14 cellular contexts compared by ENCODE assay signal in the genomic region with DNA sequence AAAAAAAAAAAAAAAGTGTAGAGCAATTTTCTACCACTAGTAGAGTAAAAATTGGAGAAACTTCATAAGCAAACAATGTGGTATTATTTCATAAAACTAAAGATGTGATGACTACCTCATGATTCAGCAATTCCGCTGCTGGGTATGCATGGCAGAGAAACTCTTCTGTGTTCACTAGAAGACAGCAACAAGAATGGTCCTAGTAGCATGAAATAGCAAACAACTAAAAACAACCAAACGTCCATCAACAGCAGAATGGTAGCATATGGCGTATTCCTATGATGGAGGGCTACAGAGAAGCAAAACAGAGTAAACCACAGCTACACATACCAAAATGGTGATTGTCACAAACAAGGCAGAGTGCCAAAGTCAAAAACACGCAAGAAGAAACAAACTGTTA. TPM values are rescaled to one million over a fixed set of nuclear protein-coding genes. Genes with fewer than 3 reads are reported as not detected.
DNase-seq lines count a peak whose midpoint lies in the region; ATAC-seq and TF ChIP-seq lines count a peak whose summit lies in the region.
"Had no signal": no experiment of that assay in that cellular context is flagged by ENCODE, and none has a peak within 500 bp of the region (broad histone marks: within the 10 kb centered on the region; RNA-seq: fewer than 3 reads in every experiment).

No MANE protein-coding gene starts in this region.

- in situ Hi-C loops in astrocyte of the cerebellum (cut with HindIII; ENCODE audit: low sequenced_read_pairs) = no loop called here

- no peak for TF ChIP-seq CTCF in astrocyte of the cerebellum (IDR thresholded peaks at IDR 0.05; ENCODE audit: low read depth, low read length, missing control alignments)

- DNase-seq in AG08396 (ENCODE audit: low spot score) = peak; percentile 64
- peak; percentile 94 for DNase-seq in HT1080 (ENCODE audit: low read depth)
- DNase-seq in astrocyte of the cerebellum (ENCODE audit: low read depth) = peak; percentile 87
- peak; percentile 96 for DNase-seq in iris pigment epithelial cell (ENCODE audit: low read depth)
- DNase-seq in NCI-H146 treated with DMSO at 0.1 percent for 48 hours (lab: John Stamatoyannopoulos, UW; ENCODE audit: unreplicated experiment) = no peak
- DNase-seq in NCI-H345 (lab: John Stamatoyannopoulos, UW) = no peak
- DNase-seq: CD8-positive, alpha-beta memory T cell; colonic mucosa; stimulated activated CD8-positive, alpha-beta memory T cell treated with anti-CD3 and anti-CD28 coated beads, Interleukin-4, amount 100 ng/mL, for 48 hours had no signal

- no peak for ATAC-seq in GM19351 (IDR thresholded peaks at IDR 0.05; ENCODE audit: unreplicated experiment)
- ATAC-seq in HG03280 (IDR thresholded peaks at IDR 0.05; ENCODE audit: unreplicated experiment) = no peak
- ATAC-seq: activated CD4-positive, CD25-positive, alpha-beta regulatory T cell treated with anti-CD3 and anti-CD28 coated beads, Interleukin-2, amount 50 U/mL, for 24 hours; HepG2 had no signal

- no peak overlapping the region for H3K4me3 ChIP-seq in astrocyte of the cerebellum (ENCODE audit: low read depth, low read length)
- H3K4me3 ChIP-seq: colonic mucosa had no signal

RNA-seq across cellular contexts. Expression of gene HTR1D, which starts 18.9 kb away (rescaled TPM):
- 5.3 and 9.1 TPM in 2 replicates for total RNA-seq in HT1080 (2014; rRNA removed; shearing (Covaris generic))
- 21.9 and 22.1 TPM in 2 replicates for polyA plus RNA-seq in HT1080 (2015; cell fraction: cytosol; rRNA removed)
- polyA plus RNA-seq in HT1080 (2015; cell fraction: nucleus; rRNA removed) = 19.4 and 21.2 TPM in 2 replicates
- total RNA-seq: CD8-positive, alpha-beta memory T cell; skeletal muscle tissue had no signal
- polyA plus RNA-seq: CD8-positive, alpha-beta memory T cell had no signal

RNA-seq across cellular contexts. Expression of gene LUZP1, which starts 29.7 kb away (rescaled TPM):
- 22.2 and 30.3 TPM in 2 replicates for total RNA-seq in HT1080 (2014; rRNA removed; shearing (Covaris generic))
- 13.6 and 18.0 TPM in 2 replicates for polyA plus RNA-seq in HT1080 (2015; cell fraction: cytosol; rRNA removed)
- polyA plus RNA-seq in HT1080 (2015; cell fraction: nucleus; rRNA removed) = 34.5 and 34.6 TPM in 2 replicates

Comparison
In these comparisons a context has a peak if more than half of its experiments do, and no peak if none do; other contexts are left out.
1. DNase-seq: peak in AG08396 (single experiment), HT1080 (single experiment), astrocyte of the cerebellum (single experiment) and iris pigment epithelial cell (single experiment); none in NCI-H146 treated with DMSO at 0.1 percent for 48 hours (single experiment) and NCI-H345 (single experiment).